27 cellular contexts compared by ENCODE assay signal in genomic region chr2:106534471-106534870, GRCh38. TPM values are rescaled to one million over a fixed set of nuclear protein-coding genes. Genes with fewer than 3 reads are reported as not detected.
"Had no signal": no experiment of that assay in that cellular context is flagged by ENCODE, and none has a peak within 500 bp of the region (broad histone marks: within the 10 kb centered on the region; RNA-seq: fewer than 3 reads in every experiment).

No MANE protein-coding gene starts in this region.

- H3K4me3 ChIP-seq: K562 had no signal

- ATAC-seq: K562, Panc1, PC-3 had no signal

- H3K4me2 ChIP-seq: SK-N-SH had no signal

- H3K36me3 Mint-ChIP-seq: IgD-negative memory B cell had no signal

- H3K9me3 Mint-ChIP-seq: IgD-negative memory B cell had no signal

- H3K4me3 Mint-ChIP-seq: IgD-negative memory B cell had no signal

- H3K27ac ChIP-seq: HL-60, KMS-11, RWPE1 had no signal

- DNase-seq: Kasumi-1, MV-4-11, NCI-H1048, NCI-H1105, NCI-H1417, NCI-H1436 treated with DMSO at 0.1 percent for 48 hours, NCI-H1694, NCI-H187 treated with DMSO at 0.1 percent for 48 hours, NCI-H2029 treated with DMSO at 0.1 percent for 48 hours, NCI-H226, NCI-H446, NCI-H510A, NCI-H524 treated with DMSO at 0.1 percent for 48 hours, NCI-H69, NCI-H774, PC-3, SHP77, SK-N-SH, SW 1271 had no signal

- H3K9me3 ChIP-seq: SK-N-SH had no signal

RNA-seq across cellular contexts. Expression of gene CD8B2, which starts 47.3 kb away (rescaled TPM):
- total RNA-seq: K562, M059J, PC-3, SK-MEL-5 had no signal
